ENCODE assay signal across 2 cellular contexts in the genomic region with DNA sequence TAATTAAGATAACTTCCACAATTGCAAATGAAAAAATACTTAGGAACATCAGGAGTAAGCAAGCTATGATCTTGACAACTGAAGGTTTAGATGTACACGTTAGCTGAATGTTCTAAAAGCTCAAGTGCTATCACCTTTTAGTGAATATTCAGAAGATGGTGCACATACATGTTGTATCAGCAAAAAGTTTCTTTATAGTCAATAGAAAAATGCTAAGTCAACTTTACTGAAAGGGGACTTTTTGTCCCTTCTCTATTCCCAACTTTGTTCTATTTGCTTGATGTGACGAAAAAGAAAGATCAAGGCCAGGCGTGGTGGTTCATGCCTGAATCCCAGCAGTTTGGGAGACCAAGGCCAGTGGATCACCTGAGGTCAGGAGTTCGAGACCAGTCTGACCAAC.
A peak's percentile ranks its signal among the peaks of the same experiment; 100 is the strongest.
TF ChIP-seq lines count a peak whose summit lies in the region.

No MANE protein-coding gene starts in this region.

TF ChIP-seq in HepG2, 621 proteins besides CTCF, POLR2A, EP300 and RAD21:
- TF ChIP-seq NCOR1 (IDR thresholded peaks at IDR 0.05; ENCODE audit: borderline replicate concordance, low read length): no peak
- TF ChIP-seq MAFK (conservative IDR thresholded peaks at IDR 0.05 in 1 of 2, IDR thresholded peaks at IDR 0.05 in 1 of 2; ENCODE audit: low read length in 2 of 2): peak; percentile 46 to 78; a peak in 2 of 4 replicates
- peak; percentile 75 for TF ChIP-seq MAFF (IDR thresholded peaks at IDR 0.05; ENCODE audit: low read depth, low read length)

TF ChIP-seq in K562, 482 proteins besides CTCF, POLR2A, EP300 and RAD21:
- TF ChIP-seq RBM25 (IDR thresholded peaks at IDR 0.05; ENCODE audit: low read depth, low read length, severe bottlenecking) (no peak), ZNF316 (IDR thresholded peaks at IDR 0.05) (peak; percentile 37; the same call in 1 of the 2 replicates)
